ENCODE assay signal across 8 cellular contexts in genomic region chr9:124320062-124320973, GRCh38.
DNase-seq lines count a peak whose midpoint lies in the region; ATAC-seq, FAIRE-seq and TF ChIP-seq lines count a peak whose summit lies in the region.

No MANE protein-coding gene starts in this region.

- H3K4me3 ChIP-seq in tibial nerve, result no peak overlapping the region

- WGBS in tibial nerve, 2 donors, result 53 to 78% methylated on average over 12 to 17 of the region's 17 CpGs

- H3K27ac ChIP-seq in tibial nerve, result peak overlapping the region; percentile 20 to 75 (median 56)

- no peak overlapping the region for H3K4me3 Mint-ChIP-seq in activated CD8-positive, alpha-beta T cell treated with anti-CD3 and anti-CD28 coated beads for 36 hours

- H3K27me3 Mint-ChIP-seq in activated CD8-positive, alpha-beta T cell treated with anti-CD3 and anti-CD28 coated beads for 36 hours, result no peaks in the 10 kb centered on the region

- TF ChIP-seq CTCF in AG09319 (IDR thresholded peaks at IDR 0.05; ENCODE audit: low read depth, low read length) (peak; percentile 96), tibial nerve (IDR thresholded peaks at IDR 0.05) (peak; percentile 85 to 91 (median 88))
- peak; percentile 79 for TF ChIP-seq CTCF in activated CD8-positive, alpha-beta T cell treated with anti-CD3 and anti-CD28 coated beads for 36 hours (IDR thresholded peaks at IDR 0.05)

- no peak for TF ChIP-seq POLR2A in tibial nerve (IDR thresholded peaks at IDR 0.05)

- peaks cover 0 to 72% (median 2%) of the 10 kb centered on the region in 3 donors for H3K36me3 ChIP-seq in tibial nerve

- CTCF ChIA-PET in activated CD8-positive, alpha-beta T cell treated with anti-CD3 and anti-CD28 coated beads for 36 hours (lab: Charles Lee), result interaction anchor here (0.6 to 3.4 kb wide), 10 partner anchors 9 to 235 kb away, joined by 3 to 13 read pairs (median 3); no protein-coding TSS in a partner anchor

- FAIRE-seq in GM19239 (lab: Jason Lieb, UNC), result no peak

- H3K4me1 Mint-ChIP-seq in activated CD8-positive, alpha-beta T cell treated with anti-CD3 and anti-CD28 coated beads for 36 hours (ENCODE audit: low read depth), result no peaks in the 10 kb centered on the region

- peak; percentile 70 for ATAC-seq in activated CD8-positive, alpha-beta T cell treated with anti-CD3 and anti-CD28 coated beads for 36 hours
- peak; percentile 77 for ATAC-seq in esophagus mucosa
- ATAC-seq in HG02840 (IDR thresholded peaks at IDR 0.05; ENCODE audit: low FRiP score, unreplicated experiment), result no peak

- H3K9me3 Mint-ChIP-seq in activated CD8-positive, alpha-beta T cell treated with anti-CD3 and anti-CD28 coated beads for 36 hours, result no peaks in the 10 kb centered on the region

- POLR2A ChIA-PET in activated CD8-positive, alpha-beta T cell treated with anti-CD3 and anti-CD28 coated beads for 36 hours (lab: Charles Lee), result no interaction called here

- H3K4me1 ChIP-seq in tibial nerve, result peaks cover 0 to 9% (median 7%) of the 10 kb centered on the region in 4 donors

- no peaks in the 10 kb centered on the region for H3K9me3 ChIP-seq in tibial nerve

- no peaks in the 10 kb centered on the region for H3K36me3 Mint-ChIP-seq in activated CD8-positive, alpha-beta T cell treated with anti-CD3 and anti-CD28 coated beads for 36 hours (ENCODE audit: low read depth)

- DNase-seq in AG09319 (ENCODE audit: extremely low read depth, low read depth), result peak; percentile 23
- peak; percentile 58 for DNase-seq in GM19239 (ENCODE audit: insufficient read length, low spot score)
- DNase-seq in NCI-H345 (lab: John Stamatoyannopoulos, UW), result peak; percentile 63
- DNase-seq in activated CD8-positive, alpha-beta T cell treated with anti-CD3 and anti-CD28 coated beads for 36 hours, result peak; percentile 60
- DNase-seq in mucosa of gallbladder (ENCODE audit: low spot score), result peak; percentile 72
- DNase-seq in tibial nerve (ENCODE audit: low spot score in 2 of 2), result peak; percentile 61 to 82

- intact Hi-C loops in activated CD8-positive, alpha-beta T cell treated with anti-CD3 and anti-CD28 coated beads for 36 hours (cut with micrococcal nuclease), result no loop called here

- peak in 1 of 2 donors; percentile 35 for TF ChIP-seq EP300 in tibial nerve (IDR thresholded peaks at IDR 0.05)

- no peaks in the 10 kb centered on the region for H3K27me3 ChIP-seq in tibial nerve

- H3K27ac Mint-ChIP-seq in activated CD8-positive, alpha-beta T cell treated with anti-CD3 and anti-CD28 coated beads for 36 hours, result no peak overlapping the region
